16 cellular contexts compared by ENCODE assay signal in the genomic region with DNA sequence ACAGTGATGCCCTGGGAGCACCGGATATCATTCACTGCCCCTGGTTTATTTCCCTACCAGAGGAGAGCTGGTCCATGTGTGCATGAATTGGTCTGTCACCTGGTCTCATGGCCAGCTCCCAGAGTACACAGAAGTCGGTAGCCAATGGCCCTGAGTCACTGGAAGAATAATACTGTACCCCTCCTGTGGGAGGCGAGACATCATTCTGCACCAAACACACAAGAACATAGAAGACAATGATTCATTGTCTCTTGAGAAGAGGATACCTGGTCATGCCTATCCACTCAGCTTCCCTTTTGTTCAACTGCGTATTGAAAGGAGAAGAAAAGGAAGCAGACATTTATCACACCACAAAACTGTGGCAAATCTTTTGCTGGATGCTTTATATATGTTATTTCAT.
DNase-seq lines count a peak whose midpoint lies in the region; ATAC-seq, FAIRE-seq and TF ChIP-seq lines count a peak whose summit lies in the region.
"Had no signal": no experiment of that assay in that cellular context is flagged by ENCODE, and none has a peak within 500 bp of the region (broad histone marks: within the 10 kb centered on the region; RNA-seq: fewer than 3 reads in every experiment).

No MANE protein-coding gene starts in this region.

- H3K36me3 ChIP-seq in GM23338 (ENCODE audit: insufficient read depth): no peaks in the 10 kb centered on the region
- H3K36me3 ChIP-seq: SJCRH30 had no signal

- no peak overlapping the region for H3K27ac Mint-ChIP-seq in activated B cell treated with CpG ODN at 0.5 μM for 24 hours
- no peak overlapping the region for H3K27ac Mint-ChIP-seq in stimulated activated effector memory CD8-positive, alpha-beta T cell treated with anti-CD3 and anti-CD28 coated beads, Interleukin-12 subunit alpha, Interleukin-12 subunit beta, amount 100 ng/mL, for 72 hours
- no peak overlapping the region for H3K27ac Mint-ChIP-seq in GM23338
- H3K27ac Mint-ChIP-seq: CD4-positive, CD25-positive, alpha-beta regulatory T cell had no signal

- H3K4me3 ChIP-seq in fibroblast of mammary gland (ENCODE audit: control insufficient read depth, low read depth, low read length) (no peak overlapping the region), GM23338 (no peak overlapping the region)
- H3K4me3 ChIP-seq: SJCRH30 had no signal

- no peak overlapping the region for H2AFZ ChIP-seq in GM23338

- no peaks in the 10 kb centered on the region for H4K20me1 ChIP-seq in GM23338 (replicated peaks; ENCODE audit: insufficient read depth)

- no peak overlapping the region for H3K27ac ChIP-seq in GM23338 (ENCODE audit: low read depth)
- H3K27ac ChIP-seq: SJCRH30 had no signal

- intact Hi-C loops in activated B cell treated with CpG ODN at 0.5 μM for 24 hours (cut with micrococcal nuclease): loop anchor here (5.0 kb wide), 1 partner anchor 215 kb away; the partner anchor contains the start of gene DPF3

- H3K79me2 ChIP-seq in GM23338 (replicated peaks; ENCODE audit: insufficient read depth): no peaks in the 10 kb centered on the region

- no peaks in the 10 kb centered on the region for H3F3A ChIP-seq in GM23338 (replicated peaks; ENCODE audit: low read depth)

- H3K4me1 Mint-ChIP-seq in activated B cell treated with CpG ODN at 0.5 μM for 24 hours: peaks cover 58% of the 10 kb centered on the region
- H3K4me1 Mint-ChIP-seq in stimulated activated effector memory CD8-positive, alpha-beta T cell treated with anti-CD3 and anti-CD28 coated beads, Interleukin-12 subunit alpha, Interleukin-12 subunit beta, amount 100 ng/mL, for 72 hours: no peaks in the 10 kb centered on the region
- peaks cover 14% of the 10 kb centered on the region for H3K4me1 Mint-ChIP-seq in GM23338
- H3K4me1 Mint-ChIP-seq: CD4-positive, CD25-positive, alpha-beta regulatory T cell had no signal

- H3K36me3 Mint-ChIP-seq in activated B cell treated with CpG ODN at 0.5 μM for 24 hours (ENCODE audit: low read depth) (peaks cover 25% of the 10 kb centered on the region), GM23338 (ENCODE audit: low read depth) (no peaks in the 10 kb centered on the region)
- peaks cover 8% of the 10 kb centered on the region for H3K36me3 Mint-ChIP-seq in stimulated activated effector memory CD8-positive, alpha-beta T cell treated with anti-CD3 and anti-CD28 coated beads, Interleukin-12 subunit alpha, Interleukin-12 subunit beta, amount 100 ng/mL, for 72 hours
- H3K36me3 Mint-ChIP-seq: CD4-positive, CD25-positive, alpha-beta regulatory T cell had no signal

- POLR2A ChIA-PET in activated B cell treated with CpG ODN at 0.5 μM for 24 hours (lab: Charles Lee): no interaction called here

- peak; percentile 87 for FAIRE-seq in HTR-8/SVneo (lab: Jason Lieb, UNC)

- CTCF ChIA-PET in activated B cell treated with CpG ODN at 0.5 μM for 24 hours (lab: Charles Lee): no interaction called here

- TF ChIP-seq CTCF in activated B cell treated with CpG ODN at 0.5 μM for 24 hours (IDR thresholded peaks at IDR 0.05) (no peak), fibroblast of mammary gland (conservative IDR thresholded peaks at IDR 0.05; ENCODE audit: control insufficient read depth, insufficient read depth, low read depth, low read length) (no peak), GM23338 (conservative IDR thresholded peaks at IDR 0.05; ENCODE audit: low read depth in 2 of 2) (no peak)

- no peaks in the 10 kb centered on the region for H3K4me1 ChIP-seq in GM23338 (ENCODE audit: insufficient read depth)
- H3K4me1 ChIP-seq: SJCRH30 had no signal

- no peak for DNase-seq in HTR-8/SVneo (ENCODE audit: insufficient read length, low spot score)
- no peak for DNase-seq in activated B cell treated with CpG ODN at 0.5 μM for 24 hours
- DNase-seq in fibroblast of mammary gland (ENCODE audit: low read depth): peak; percentile 49
- no peak for DNase-seq in stimulated activated effector memory CD8-positive, alpha-beta T cell treated with anti-CD3 and anti-CD28 coated beads, Interleukin-12 subunit alpha, Interleukin-12 subunit beta, amount 100 ng/mL, for 72 hours (ENCODE audit: low spot score in 2 of 2)
- no peak for DNase-seq in ecto neural progenitor cell (ENCODE audit: low spot score)
- no peak for DNase-seq in activated gamma-delta T cell (lab: John Stamatoyannopoulos, UW)
- no peak for DNase-seq in GM23338 (ENCODE audit: low spot score)
- DNase-seq: CD4-positive, CD25-positive, alpha-beta regulatory T cell; Kasumi-1; NCI-H1930; NCI-H2171; NCI-H446; NCI-H69; SJCRH30 had no signal

- peak; percentile 50 for ATAC-seq in activated B cell treated with CpG ODN at 0.5 μM for 24 hours (ENCODE audit: low read depth)
- ATAC-seq in stimulated activated effector memory CD8-positive, alpha-beta T cell treated with anti-CD3 and anti-CD28 coated beads, Interleukin-12 subunit alpha, Interleukin-12 subunit beta, amount 100 ng/mL, for 72 hours: peak; percentile 40
- no peak for ATAC-seq in HG03457 (IDR thresholded peaks at IDR 0.05; ENCODE audit: unreplicated experiment)
- no peak for ATAC-seq in GM23338
- ATAC-seq: HCT116 had no signal

- H3K9me3 Mint-ChIP-seq in activated B cell treated with CpG ODN at 0.5 μM for 24 hours (peaks cover 4% of the 10 kb centered on the region), GM23338 (no peaks in the 10 kb centered on the region)
- H3K9me3 Mint-ChIP-seq in stimulated activated effector memory CD8-positive, alpha-beta T cell treated with anti-CD3 and anti-CD28 coated beads, Interleukin-12 subunit alpha, Interleukin-12 subunit beta, amount 100 ng/mL, for 72 hours: no peaks in the 10 kb centered on the region

- no peaks in the 10 kb centered on the region for H3K27me3 ChIP-seq in GM23338 (ENCODE audit: insufficient read depth)

- H3K27me3 Mint-ChIP-seq in activated B cell treated with CpG ODN at 0.5 μM for 24 hours (no peaks in the 10 kb centered on the region), GM23338 (ENCODE audit: insufficient read depth, low read depth, poor library complexity) (peaks cover 5% of the 10 kb centered on the region)
- H3K27me3 Mint-ChIP-seq: CD4-positive, CD25-positive, alpha-beta regulatory T cell had no signal

- H3K9me2 ChIP-seq in GM23338 (ENCODE audit: insufficient read depth): no peaks in the 10 kb centered on the region

- H3K4me3 Mint-ChIP-seq in activated B cell treated with CpG ODN at 0.5 μM for 24 hours (no peak overlapping the region), GM23338 (no peak overlapping the region)
- no peak overlapping the region for H3K4me3 Mint-ChIP-seq in stimulated activated effector memory CD8-positive, alpha-beta T cell treated with anti-CD3 and anti-CD28 coated beads, Interleukin-12 subunit alpha, Interleukin-12 subunit beta, amount 100 ng/mL, for 72 hours
- H3K4me3 Mint-ChIP-seq: CD4-positive, CD25-positive, alpha-beta regulatory T cell had no signal

- no peak overlapping the region for H3K4me2 ChIP-seq in GM23338

TF ChIP-seq in GM23338, 12 proteins besides CTCF, POLR2A, EP300 and RAD21:
- no peak for TF ChIP-seq ZNF114 (CRISPR knock-in tag; IDR thresholded peaks at IDR 0.05)
- TF ChIP-seq NANOG (IDR thresholded peaks at IDR 0.05; ENCODE audit: borderline replicate concordance): no peak
TF ChIP-seq in GM23338: peak in this region for 0.

Comparison
In these comparisons a context has a peak if more than half of its experiments do, and no peak if none do; other contexts are left out.
1. ATAC-seq: peak in activated B cell treated with CpG ODN at 0.5 μM for 24 hours (single experiment) and stimulated activated effector memory CD8-positive, alpha-beta T cell treated with anti-CD3 and anti-CD28 coated beads, Interleukin-12 subunit alpha, Interleukin-12 subunit beta, amount 100 ng/mL, for 72 hours (single experiment); none in HG03457 (single experiment) and GM23338 (single experiment).